In the genomic region with DNA sequence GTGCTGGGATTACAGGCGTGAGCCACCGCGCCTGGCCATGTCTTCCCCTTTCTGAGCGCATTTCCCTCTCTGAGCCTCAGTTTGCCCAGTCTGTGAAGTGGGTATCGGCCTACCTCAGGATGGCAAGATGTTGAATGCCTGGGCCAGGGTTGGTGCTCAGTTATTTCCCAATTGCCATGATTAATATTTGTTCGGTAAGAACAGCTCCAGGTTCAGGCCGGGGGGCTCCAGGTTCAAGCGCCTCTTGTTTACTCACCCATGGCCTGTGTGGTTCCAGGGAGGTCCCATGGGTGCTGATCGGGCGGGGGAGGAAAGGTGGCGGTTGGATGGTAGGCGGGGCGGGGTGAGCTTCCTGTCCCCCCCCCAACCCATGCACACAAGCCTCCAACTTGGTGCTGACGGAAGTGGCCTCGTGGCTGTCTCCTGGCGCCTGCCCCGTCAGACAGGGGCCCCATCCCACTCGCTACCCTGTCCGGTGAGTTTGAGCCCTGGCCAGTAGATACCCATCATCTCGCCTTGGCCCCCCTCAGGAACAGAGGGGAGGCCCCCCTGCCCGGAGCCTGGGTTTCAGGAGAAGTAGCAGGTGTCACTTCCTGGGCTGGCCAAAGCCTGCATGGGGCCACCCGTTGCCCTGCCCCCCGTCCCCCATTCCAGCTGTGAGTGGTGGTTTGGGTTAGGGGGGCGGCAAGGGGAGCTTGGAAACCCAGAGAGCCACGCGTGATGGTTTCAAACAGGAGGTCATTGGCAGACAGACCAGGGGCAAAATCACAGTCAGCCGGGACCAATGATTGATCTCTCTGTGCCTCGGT, we compare ENCODE assay signal across 1 cellular context.
TF ChIP-seq lines count a peak whose summit lies in the region.

A gene with protein sequence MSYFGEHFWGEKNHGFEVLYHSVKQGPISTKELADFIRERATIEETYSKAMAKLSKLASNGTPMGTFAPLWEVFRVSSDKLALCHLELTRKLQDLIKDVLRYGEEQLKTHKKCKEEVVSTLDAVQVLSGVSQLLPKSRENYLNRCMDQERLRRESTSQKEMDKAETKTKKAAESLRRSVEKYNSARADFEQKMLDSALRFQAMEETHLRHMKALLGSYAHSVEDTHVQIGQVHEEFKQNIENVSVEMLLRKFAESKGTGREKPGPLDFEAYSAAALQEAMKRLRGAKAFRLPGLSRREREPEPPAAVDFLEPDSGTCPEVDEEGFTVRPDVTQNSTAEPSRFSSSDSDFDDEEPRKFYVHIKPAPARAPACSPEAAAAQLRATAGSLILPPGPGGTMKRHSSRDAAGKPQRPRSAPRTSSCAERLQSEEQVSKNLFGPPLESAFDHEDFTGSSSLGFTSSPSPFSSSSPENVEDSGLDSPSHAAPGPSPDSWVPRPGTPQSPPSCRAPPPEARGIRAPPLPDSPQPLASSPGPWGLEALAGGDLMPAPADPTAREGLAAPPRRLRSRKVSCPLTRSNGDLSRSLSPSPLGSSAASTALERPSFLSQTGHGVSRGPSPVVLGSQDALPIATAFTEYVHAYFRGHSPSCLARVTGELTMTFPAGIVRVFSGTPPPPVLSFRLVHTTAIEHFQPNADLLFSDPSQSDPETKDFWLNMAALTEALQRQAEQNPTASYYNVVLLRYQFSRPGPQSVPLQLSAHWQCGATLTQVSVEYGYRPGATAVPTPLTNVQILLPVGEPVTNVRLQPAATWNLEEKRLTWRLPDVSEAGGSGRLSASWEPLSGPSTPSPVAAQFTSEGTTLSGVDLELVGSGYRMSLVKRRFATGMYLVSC (plus strand): TSS at position 375 of the 809 bp plus-strand sequence. CDS start 3,688 bp downstream, outside the sequence.

TF ChIP-seq in K562, 482 proteins besides CTCF, POLR2A, EP300 and RAD21 (continued from another document and continues in another):
- TF ChIP-seq, protein P1, sequence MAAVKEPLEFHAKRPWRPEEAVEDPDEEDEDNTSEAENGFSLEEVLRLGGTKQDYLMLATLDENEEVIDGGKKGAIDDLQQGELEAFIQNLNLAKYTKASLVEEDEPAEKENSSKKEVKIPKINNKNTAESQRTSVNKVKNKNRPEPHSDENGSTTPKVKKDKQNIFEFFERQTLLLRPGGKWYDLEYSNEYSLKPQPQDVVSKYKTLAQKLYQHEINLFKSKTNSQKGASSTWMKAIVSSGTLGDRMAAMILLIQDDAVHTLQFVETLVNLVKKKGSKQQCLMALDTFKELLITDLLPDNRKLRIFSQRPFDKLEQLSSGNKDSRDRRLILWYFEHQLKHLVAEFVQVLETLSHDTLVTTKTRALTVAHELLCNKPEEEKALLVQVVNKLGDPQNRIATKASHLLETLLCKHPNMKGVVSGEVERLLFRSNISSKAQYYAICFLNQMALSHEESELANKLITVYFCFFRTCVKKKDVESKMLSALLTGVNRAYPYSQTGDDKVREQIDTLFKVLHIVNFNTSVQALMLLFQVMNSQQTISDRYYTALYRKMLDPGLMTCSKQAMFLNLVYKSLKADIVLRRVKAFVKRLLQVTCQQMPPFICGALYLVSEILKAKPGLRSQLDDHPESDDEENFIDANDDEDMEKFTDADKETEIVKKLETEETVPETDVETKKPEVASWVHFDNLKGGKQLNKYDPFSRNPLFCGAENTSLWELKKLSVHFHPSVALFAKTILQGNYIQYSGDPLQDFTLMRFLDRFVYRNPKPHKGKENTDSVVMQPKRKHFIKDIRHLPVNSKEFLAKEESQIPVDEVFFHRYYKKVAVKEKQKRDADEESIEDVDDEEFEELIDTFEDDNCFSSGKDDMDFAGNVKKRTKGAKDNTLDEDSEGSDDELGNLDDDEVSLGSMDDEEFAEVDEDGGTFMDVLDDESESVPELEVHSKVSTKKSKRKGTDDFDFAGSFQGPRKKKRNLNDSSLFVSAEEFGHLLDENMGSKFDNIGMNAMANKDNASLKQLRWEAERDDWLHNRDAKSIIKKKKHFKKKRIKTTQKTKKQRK (IDR thresholded peaks at IDR 0.05; ENCODE audit: borderline replicate concordance, low read depth, low read length) = no peak
- TF ChIP-seq SAFB (IDR thresholded peaks at IDR 0.05; ENCODE audit: borderline replicate concordance, low read depth, low read length) (no peak), FOXJ3 (CRISPR knock-in tag; IDR thresholded peaks at IDR 0.05) (no peak), ZNF77 (CRISPR knock-in tag; IDR thresholded peaks at IDR 0.05) (no peak), E2F3 (CRISPR knock-in tag; IDR thresholded peaks at IDR 0.05) (no peak; the same call in 1 of the 2 replicates), HDAC2 (IDR thresholded peaks at IDR 0.05) (peak; percentile 100), ZNF444 (CRISPR knock-in tag; IDR thresholded peaks at IDR 0.05) (no peak), MAFF (IDR thresholded peaks at IDR 0.05; ENCODE audit: low read length) (no peak), DDX20 (tag; IDR thresholded peaks at IDR 0.05; ENCODE audit: low read depth) (no peak), SIX5 (IDR thresholded peaks at IDR 0.05; ENCODE audit: borderline replicate concordance in 1 of 2, insufficient read depth in 1 of 2, low read depth in 1 of 2, low read length in 2 of 2) (no peak), FOXM1 (IDR thresholded peaks at IDR 0.05; ENCODE audit: low read depth) (peak; percentile 54), FOXM1 (CRISPR knock-in tag; IDR thresholded peaks at IDR 0.05; ENCODE audit: low read depth) (no peak), ZNF224 (CRISPR knock-in tag; IDR thresholded peaks at IDR 0.05) (no peak), TFAM (CRISPR knock-in tag; conservative IDR thresholded peaks at IDR 0.05) (no peak), ZFPM2 (CRISPR knock-in tag; IDR thresholded peaks at IDR 0.05) (no peak), ATF1 (CRISPR knock-in tag; IDR thresholded peaks at IDR 0.05) (no peak), ATF1 (tag; IDR thresholded peaks at IDR 0.05) (peak; percentile 75), TRIM24 (IDR thresholded peaks at IDR 0.05) (peak in 1 of 2 experiments; percentile 57; a peak in 2 of 4 replicates), ZNF274 (IDR thresholded peaks at IDR 0.05; ENCODE audit: borderline replicate concordance, low read depth, low read length) (no peak), NBN (IDR thresholded peaks at IDR 0.05; ENCODE audit: low read depth) (peak; percentile 56; the same call in 1 of the 2 replicates), ZNF785 (CRISPR knock-in tag; IDR thresholded peaks at IDR 0.05) (no peak), ZNF696 (CRISPR knock-in tag; conservative IDR thresholded peaks at IDR 0.05) (no peak), CBX3 (IDR thresholded peaks at IDR 0.05; ENCODE audit: borderline replicate concordance in 1 of 2, low read length in 2 of 2) (peak in 1 of 2 experiments; percentile 26; a peak in 1 of 3 replicates), RFX5 (IDR thresholded peaks at IDR 0.05; ENCODE audit: low read depth, low read length) (no peak), STAT5B (CRISPR knock-in tag; IDR thresholded peaks at IDR 0.05) (no peak), TARDBP (IDR thresholded peaks at IDR 0.05) (peak; percentile 80; the same call in 1 of the 2 replicates), KLF1 (tag; IDR thresholded peaks at IDR 0.05) (no peak), ZNF561 (CRISPR knock-in tag; conservative IDR thresholded peaks at IDR 0.05) (no peak; the same call in 1 of the 2 replicates), ZNF778 (CRISPR knock-in tag; IDR thresholded peaks at IDR 0.05) (no peak), KDM5B (IDR thresholded peaks at IDR 0.05; ENCODE audit: insufficient replicate concordance, low read depth, low read length) (peak; percentile 68), GABPA (tag; conservative IDR thresholded peaks at IDR 0.05; ENCODE audit: low read depth) (peak; percentile 91), NFIX (CRISPR knock-in tag; IDR thresholded peaks at IDR 0.05; ENCODE audit: low read depth) (no peak), NR2F6 (CRISPR knock-in tag; IDR thresholded peaks at IDR 0.05) (no peak), SRSF1 (IDR thresholded peaks at IDR 0.05; ENCODE audit: low read depth, low read length) (no peak), WHSC1 (IDR thresholded peaks at IDR 0.05; ENCODE audit: low read length) (no peak), PTTG1 (tag; IDR thresholded peaks at IDR 0.05; ENCODE audit: low read depth) (no peak)
- TF ChIP-seq, protein P2, sequence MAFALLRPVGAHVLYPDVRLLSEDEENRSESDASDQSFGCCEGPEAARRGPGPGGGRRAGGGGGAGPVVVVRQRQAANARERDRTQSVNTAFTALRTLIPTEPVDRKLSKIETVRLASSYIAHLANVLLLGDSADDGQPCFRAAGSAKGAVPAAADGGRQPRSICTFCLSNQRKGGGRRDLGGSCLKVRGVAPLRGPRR (CRISPR knock-in tag; IDR thresholded peaks at IDR 0.05) = no peak
- TF ChIP-seq, protein P3, sequence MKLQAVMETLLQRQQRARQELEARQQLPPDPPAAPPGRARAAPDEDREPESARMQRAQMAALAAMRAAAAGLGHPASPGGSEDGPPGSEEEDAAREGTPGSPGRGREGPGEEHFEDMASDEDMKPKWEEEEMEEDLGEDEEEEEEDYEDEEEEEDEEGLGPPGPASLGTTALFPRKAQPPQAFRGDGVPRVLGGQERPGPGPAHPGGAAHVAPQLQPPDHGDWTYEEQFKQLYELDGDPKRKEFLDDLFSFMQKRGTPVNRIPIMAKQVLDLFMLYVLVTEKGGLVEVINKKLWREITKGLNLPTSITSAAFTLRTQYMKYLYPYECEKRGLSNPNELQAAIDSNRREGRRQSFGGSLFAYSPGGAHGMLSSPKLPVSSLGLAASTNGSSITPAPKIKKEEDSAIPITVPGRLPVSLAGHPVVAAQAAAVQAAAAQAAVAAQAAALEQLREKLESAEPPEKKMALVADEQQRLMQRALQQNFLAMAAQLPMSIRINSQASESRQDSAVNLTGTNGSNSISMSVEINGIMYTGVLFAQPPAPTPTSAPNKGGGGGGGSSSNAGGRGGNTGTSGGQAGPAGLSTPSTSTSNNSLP (IDR thresholded peaks at IDR 0.05; ENCODE audit: borderline replicate concordance, low read depth, low read length) = no peak
- TF ChIP-seq, protein P4, sequence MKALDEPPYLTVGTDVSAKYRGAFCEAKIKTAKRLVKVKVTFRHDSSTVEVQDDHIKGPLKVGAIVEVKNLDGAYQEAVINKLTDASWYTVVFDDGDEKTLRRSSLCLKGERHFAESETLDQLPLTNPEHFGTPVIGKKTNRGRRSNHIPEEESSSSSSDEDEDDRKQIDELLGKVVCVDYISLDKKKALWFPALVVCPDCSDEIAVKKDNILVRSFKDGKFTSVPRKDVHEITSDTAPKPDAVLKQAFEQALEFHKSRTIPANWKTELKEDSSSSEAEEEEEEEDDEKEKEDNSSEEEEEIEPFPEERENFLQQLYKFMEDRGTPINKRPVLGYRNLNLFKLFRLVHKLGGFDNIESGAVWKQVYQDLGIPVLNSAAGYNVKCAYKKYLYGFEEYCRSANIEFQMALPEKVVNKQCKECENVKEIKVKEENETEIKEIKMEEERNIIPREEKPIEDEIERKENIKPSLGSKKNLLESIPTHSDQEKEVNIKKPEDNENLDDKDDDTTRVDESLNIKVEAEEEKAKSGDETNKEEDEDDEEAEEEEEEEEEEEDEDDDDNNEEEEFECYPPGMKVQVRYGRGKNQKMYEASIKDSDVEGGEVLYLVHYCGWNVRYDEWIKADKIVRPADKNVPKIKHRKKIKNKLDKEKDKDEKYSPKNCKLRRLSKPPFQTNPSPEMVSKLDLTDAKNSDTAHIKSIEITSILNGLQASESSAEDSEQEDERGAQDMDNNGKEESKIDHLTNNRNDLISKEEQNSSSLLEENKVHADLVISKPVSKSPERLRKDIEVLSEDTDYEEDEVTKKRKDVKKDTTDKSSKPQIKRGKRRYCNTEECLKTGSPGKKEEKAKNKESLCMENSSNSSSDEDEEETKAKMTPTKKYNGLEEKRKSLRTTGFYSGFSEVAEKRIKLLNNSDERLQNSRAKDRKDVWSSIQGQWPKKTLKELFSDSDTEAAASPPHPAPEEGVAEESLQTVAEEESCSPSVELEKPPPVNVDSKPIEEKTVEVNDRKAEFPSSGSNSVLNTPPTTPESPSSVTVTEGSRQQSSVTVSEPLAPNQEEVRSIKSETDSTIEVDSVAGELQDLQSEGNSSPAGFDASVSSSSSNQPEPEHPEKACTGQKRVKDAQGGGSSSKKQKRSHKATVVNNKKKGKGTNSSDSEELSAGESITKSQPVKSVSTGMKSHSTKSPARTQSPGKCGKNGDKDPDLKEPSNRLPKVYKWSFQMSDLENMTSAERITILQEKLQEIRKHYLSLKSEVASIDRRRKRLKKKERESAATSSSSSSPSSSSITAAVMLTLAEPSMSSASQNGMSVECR (CRISPR knock-in tag; IDR thresholded peaks at IDR 0.05) = no peak; the same call in 1 of the 2 replicates
- TF ChIP-seq, protein P5, sequence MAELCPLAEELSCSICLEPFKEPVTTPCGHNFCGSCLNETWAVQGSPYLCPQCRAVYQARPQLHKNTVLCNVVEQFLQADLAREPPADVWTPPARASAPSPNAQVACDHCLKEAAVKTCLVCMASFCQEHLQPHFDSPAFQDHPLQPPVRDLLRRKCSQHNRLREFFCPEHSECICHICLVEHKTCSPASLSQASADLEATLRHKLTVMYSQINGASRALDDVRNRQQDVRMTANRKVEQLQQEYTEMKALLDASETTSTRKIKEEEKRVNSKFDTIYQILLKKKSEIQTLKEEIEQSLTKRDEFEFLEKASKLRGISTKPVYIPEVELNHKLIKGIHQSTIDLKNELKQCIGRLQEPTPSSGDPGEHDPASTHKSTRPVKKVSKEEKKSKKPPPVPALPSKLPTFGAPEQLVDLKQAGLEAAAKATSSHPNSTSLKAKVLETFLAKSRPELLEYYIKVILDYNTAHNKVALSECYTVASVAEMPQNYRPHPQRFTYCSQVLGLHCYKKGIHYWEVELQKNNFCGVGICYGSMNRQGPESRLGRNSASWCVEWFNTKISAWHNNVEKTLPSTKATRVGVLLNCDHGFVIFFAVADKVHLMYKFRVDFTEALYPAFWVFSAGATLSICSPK (IDR thresholded peaks at IDR 0.05; ENCODE audit: borderline replicate concordance) = no peak
- TF ChIP-seq, protein P6, sequence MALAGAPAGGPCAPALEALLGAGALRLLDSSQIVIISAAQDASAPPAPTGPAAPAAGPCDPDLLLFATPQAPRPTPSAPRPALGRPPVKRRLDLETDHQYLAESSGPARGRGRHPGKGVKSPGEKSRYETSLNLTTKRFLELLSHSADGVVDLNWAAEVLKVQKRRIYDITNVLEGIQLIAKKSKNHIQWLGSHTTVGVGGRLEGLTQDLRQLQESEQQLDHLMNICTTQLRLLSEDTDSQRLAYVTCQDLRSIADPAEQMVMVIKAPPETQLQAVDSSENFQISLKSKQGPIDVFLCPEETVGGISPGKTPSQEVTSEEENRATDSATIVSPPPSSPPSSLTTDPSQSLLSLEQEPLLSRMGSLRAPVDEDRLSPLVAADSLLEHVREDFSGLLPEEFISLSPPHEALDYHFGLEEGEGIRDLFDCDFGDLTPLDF (CRISPR knock-in tag; IDR thresholded peaks at IDR 0.05) = 0 out of 2 replicates have a peak, but pooled peaks have one; percentile 36
- TF ChIP-seq, protein P7, sequence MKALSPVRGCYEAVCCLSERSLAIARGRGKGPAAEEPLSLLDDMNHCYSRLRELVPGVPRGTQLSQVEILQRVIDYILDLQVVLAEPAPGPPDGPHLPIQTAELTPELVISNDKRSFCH (CRISPR knock-in tag; IDR thresholded peaks at IDR 0.05) = no peak
- TF ChIP-seq, protein P7 (tag; IDR thresholded peaks at IDR 0.05) = peak; percentile 65
- TF ChIP-seq, protein P8, sequence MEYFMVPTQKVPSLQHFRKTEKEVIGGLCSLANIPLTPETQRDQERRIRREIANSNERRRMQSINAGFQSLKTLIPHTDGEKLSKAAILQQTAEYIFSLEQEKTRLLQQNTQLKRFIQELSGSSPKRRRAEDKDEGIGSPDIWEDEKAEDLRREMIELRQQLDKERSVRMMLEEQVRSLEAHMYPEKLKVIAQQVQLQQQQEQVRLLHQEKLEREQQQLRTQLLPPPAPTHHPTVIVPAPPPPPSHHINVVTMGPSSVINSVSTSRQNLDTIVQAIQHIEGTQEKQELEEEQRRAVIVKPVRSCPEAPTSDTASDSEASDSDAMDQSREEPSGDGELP (CRISPR knock-in tag; IDR thresholded peaks at IDR 0.05; ENCODE audit: borderline replicate concordance) = peak; percentile 91
